Comparison of ENCODE assay signal across 16 cellular contexts in genomic region chr1:217137210-217137871, GRCh38.
DNase-seq lines count a peak whose midpoint lies in the region; ATAC-seq and TF ChIP-seq lines count a peak whose summit lies in the region.
"Had no signal": no experiment of that assay in that cellular context is flagged by ENCODE, and none has a peak within 500 bp of the region (broad histone marks: within the 10 kb centered on the region; RNA-seq: fewer than 3 reads in every experiment).

No MANE protein-coding gene starts in this region.

- intact Hi-C loops in Right ventricle myocardium inferior (cut with DNase I) (loop anchor here (5.0 kb wide), 1 partner anchor 50 kb away; no protein-coding TSS in a partner anchor), cardiac septum (cut with DNase I) (loop anchor here (5.0 to 10.0 kb wide), 2 partner anchors 153 to 385 kb away; no protein-coding TSS in a partner anchor)

- no peak overlapping the region for H3K27ac ChIP-seq in urinary bladder (ENCODE audit: low read depth)
- H3K27ac ChIP-seq: epithelial cell of prostate, transverse colon had no signal

- H3K36me3 Mint-ChIP-seq in glutamatergic neuron (ENCODE audit: unreplicated experiment), result no peaks in the 10 kb centered on the region
- H3K36me3 Mint-ChIP-seq in nephron progenitor cell (ENCODE audit: low read depth), result no peaks in the 10 kb centered on the region

- peaks cover 45% of the 10 kb centered on the region for H3K27me3 Mint-ChIP-seq in glutamatergic neuron (ENCODE audit: unreplicated experiment)
- H3K27me3 Mint-ChIP-seq in nephron progenitor cell (ENCODE audit: low read depth, poor library complexity), result peaks cover 100% of the 10 kb centered on the region

- DNase-seq in Right ventricle myocardium inferior (ENCODE audit: missing footprints), result peak; percentile 59
- DNase-seq in cardiac septum (ENCODE audit: low spot score), result no peak
- DNase-seq in glutamatergic neuron, result peak; percentile 25
- DNase-seq in nephron progenitor cell, result peak; percentile 59
- no peak for DNase-seq in nucleus accumbens (lab: John Stamatoyannopoulos, UW)
- no peak for DNase-seq in amniotic stem cell (lab: John Stamatoyannopoulos, UW)
- DNase-seq: activated CD4-positive, alpha-beta T cell treated with anti-CD3 and anti-CD28 coated beads, Interleukin-2, amount 10 ng/mL, durations not matched to agents 24 days and 14 days; immature natural killer cell; MV-4-11; NCI-H345; OCI-M1; transverse colon had no signal

- peak overlapping the region; percentile 20 for H3K4me3 ChIP-seq in urinary bladder (ENCODE audit: low read depth, low read length)

- no peak for ATAC-seq in Right ventricle myocardium inferior
- ATAC-seq in HG03354 (IDR thresholded peaks at IDR 0.05; ENCODE audit: poor library complexity, severe bottlenecking, unreplicated experiment), result no peak

- no peak for TF ChIP-seq CTCF in glutamatergic neuron (IDR thresholded peaks at IDR 0.05; ENCODE audit: partially characterized antibody, unreplicated experiment)
- TF ChIP-seq CTCF in nephron progenitor cell (IDR thresholded peaks at IDR 0.05), result no peak

- H3K36me3 ChIP-seq in urinary bladder (ENCODE audit: insufficient read depth), result no peaks in the 10 kb centered on the region
- H3K36me3 ChIP-seq: transverse colon had no signal

- 18% methylated on average over 53 of the region's 53 CpGs for WGBS in urinary bladder

- H3K4me3 Mint-ChIP-seq in glutamatergic neuron (ENCODE audit: unreplicated experiment), result peak overlapping the region; percentile 59
- H3K4me3 Mint-ChIP-seq in nephron progenitor cell, result peak overlapping the region; percentile 66
- H3K4me3 Mint-ChIP-seq: activated CD4-positive, alpha-beta T cell treated with anti-CD3 and anti-CD28 coated beads, Interleukin-2, amount 10 ng/mL, durations not matched to agents 24 days and 14 days; immature natural killer cell had no signal

- H3K4me1 Mint-ChIP-seq in glutamatergic neuron (ENCODE audit: low read depth, unreplicated experiment), result peaks cover 14% of the 10 kb centered on the region
- peaks cover 60% of the 10 kb centered on the region for H3K4me1 Mint-ChIP-seq in nephron progenitor cell
- H3K4me1 Mint-ChIP-seq: immature natural killer cell had no signal

- H3K9me3 Mint-ChIP-seq in glutamatergic neuron (ENCODE audit: unreplicated experiment), result peaks cover 6% of the 10 kb centered on the region
- no peaks in the 10 kb centered on the region for H3K9me3 Mint-ChIP-seq in nephron progenitor cell
- H3K9me3 Mint-ChIP-seq: activated T-helper 2 cell treated with anti-CD3 and anti-CD28 coated beads, Interferon-gamma antibody, Interleukin-2, Interleukin-4, amounts not matched to agents 10 μg/mL and 5 μg/mL and 100 μg/mL, durations not matched to agents 14 hours and 24 hours and 36 hours had no signal

- H3K27ac Mint-ChIP-seq in glutamatergic neuron (ENCODE audit: unreplicated experiment) (no peak overlapping the region), nephron progenitor cell (no peak overlapping the region)
- H3K27ac Mint-ChIP-seq: activated CD4-positive, alpha-beta T cell treated with anti-CD3 and anti-CD28 coated beads, Interleukin-2, amount 10 ng/mL, durations not matched to agents 24 days and 14 days; activated T-helper 2 cell treated with anti-CD3 and anti-CD28 coated beads, Interferon-gamma antibody, Interleukin-2, Interleukin-4, amounts not matched to agents 10 μg/mL and 5 μg/mL and 100 μg/mL, durations not matched to agents 14 hours and 24 hours and 36 hours; immature natural killer cell had no signal

- no peaks in the 10 kb centered on the region for H3K4me1 ChIP-seq in urinary bladder (ENCODE audit: insufficient read depth)

Comparison
In these comparisons a context has a peak if more than half of its experiments do, and no peak if none do; other contexts are left out.
1. DNase-seq: peak in Right ventricle myocardium inferior (single experiment), glutamatergic neuron (single experiment) and nephron progenitor cell (single experiment); none in cardiac septum (single experiment), nucleus accumbens (0 of 56) and amniotic stem cell (single experiment).